Comparison of ENCODE assay signal across 15 cellular contexts in the genomic region with DNA sequence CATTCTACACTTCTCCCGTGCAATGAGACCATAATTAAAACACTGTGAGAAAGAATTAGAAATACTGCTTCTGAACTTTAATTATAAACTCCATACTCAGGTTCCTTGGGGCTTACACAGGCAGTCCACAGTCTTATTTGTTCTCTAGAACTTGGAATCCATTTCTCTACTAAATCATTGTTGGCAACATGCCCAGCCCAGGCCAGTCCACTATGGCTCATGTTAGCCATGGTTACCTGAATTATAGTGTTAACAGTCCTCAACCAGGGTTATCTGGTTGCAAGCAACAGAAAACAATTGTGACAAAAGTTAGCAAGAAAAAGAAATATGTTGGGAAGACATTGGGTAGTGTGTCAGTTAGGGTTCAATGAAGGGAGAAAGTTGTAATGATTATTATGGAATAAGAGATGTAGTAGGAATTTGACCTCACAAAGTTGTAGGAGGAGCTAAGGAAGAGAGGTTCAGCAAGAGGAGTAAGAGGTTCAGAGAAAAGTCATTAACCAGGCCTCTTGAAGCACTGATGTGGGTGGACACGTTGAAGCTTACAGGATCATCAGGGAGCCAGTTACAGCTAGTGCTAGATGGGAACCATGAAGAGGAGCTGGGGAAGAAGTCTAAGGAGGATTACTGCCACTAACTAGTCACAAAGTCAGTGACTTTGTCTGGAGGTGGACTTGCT.
DNase-seq lines count a peak whose midpoint lies in the region; ATAC-seq and TF ChIP-seq lines count a peak whose summit lies in the region.
"Had no signal": no experiment of that assay in that cellular context is flagged by ENCODE, and none has a peak within 500 bp of the region (broad histone marks: within the 10 kb centered on the region; RNA-seq: fewer than 3 reads in every experiment).

No MANE protein-coding gene starts in this region.

- H3K27me3 ChIP-seq in GM23338 (ENCODE audit: insufficient read depth) (no peaks in the 10 kb centered on the region), GM23248 (replicated peaks; ENCODE audit: insufficient read depth) (no peaks in the 10 kb centered on the region)

- no peak for DNase-seq in activated CD8-positive, alpha-beta memory T cell treated with anti-CD3 and anti-CD28 coated beads, Interleukin-2, amount 10 ng/mL, durations not matched to agents 7 days and 5 days
- no peak for DNase-seq in activated CD8-positive, alpha-beta memory T cell treated with anti-CD3 and anti-CD28 coated beads, Interleukin-2, amount 50 U/mL, for 48 hours
- DNase-seq in GM23338 (ENCODE audit: low spot score) (no peak), retinal pigment epithelial cell (ENCODE audit: low read depth) (peak; percentile 7), Ammon's horn (ENCODE audit: low spot score) (no peak), GM23248 (no peak), MCF 10A (ENCODE audit: unreplicated experiment) (no peak)
- no peak for DNase-seq in activated naive CD8-positive, alpha-beta T cell treated with anti-CD3 and anti-CD28 coated beads for 36 hours
- DNase-seq: DMS 273 treated with DMSO at 0.1 percent for 48 hours, glutamatergic neuron, mammary epithelial cell, NCI-H1436, nephron progenitor cell, WERI-Rb-1 had no signal

- H3K4me3 ChIP-seq in GM23338 (no peak overlapping the region), retinal pigment epithelial cell (ENCODE audit: low read length) (no peak overlapping the region), GM23248 (no peak overlapping the region)

- no peaks in the 10 kb centered on the region for H3K79me2 ChIP-seq in GM23338 (replicated peaks; ENCODE audit: insufficient read depth)
- H3K79me2 ChIP-seq in GM23248 (ENCODE audit: insufficient read depth) = no peaks in the 10 kb centered on the region

- H3K27ac Mint-ChIP-seq in activated CD8-positive, alpha-beta memory T cell treated with anti-CD3 and anti-CD28 coated beads, Interleukin-2, amount 10 ng/mL, durations not matched to agents 7 days and 5 days = peak overlapping the region; percentile 92
- H3K27ac Mint-ChIP-seq in GM23338 (peak overlapping the region; percentile 32; the same call in 1 of the 2 replicates), MCF 10A (ENCODE audit: low read depth, unreplicated experiment) (no peak overlapping the region)
- H3K27ac Mint-ChIP-seq in activated naive CD8-positive, alpha-beta T cell treated with anti-CD3 and anti-CD28 coated beads for 36 hours = peak overlapping the region; percentile 93
- H3K27ac Mint-ChIP-seq: nephron progenitor cell had no signal

- peaks cover 5% of the 10 kb centered on the region for H3K27me3 Mint-ChIP-seq in activated CD8-positive, alpha-beta memory T cell treated with anti-CD3 and anti-CD28 coated beads, Interleukin-2, amount 10 ng/mL, durations not matched to agents 7 days and 5 days
- H3K27me3 Mint-ChIP-seq in GM23338 (ENCODE audit: insufficient read depth, low read depth, poor library complexity) = no peaks in the 10 kb centered on the region
- no peaks in the 10 kb centered on the region for H3K27me3 Mint-ChIP-seq in activated naive CD8-positive, alpha-beta T cell treated with anti-CD3 and anti-CD28 coated beads for 36 hours
- H3K27me3 Mint-ChIP-seq in MCF 10A (ENCODE audit: insufficient read depth, unreplicated experiment) = no peaks in the 10 kb centered on the region

- H3K4me3 Mint-ChIP-seq in activated CD8-positive, alpha-beta memory T cell treated with anti-CD3 and anti-CD28 coated beads, Interleukin-2, amount 10 ng/mL, durations not matched to agents 7 days and 5 days = no peak overlapping the region
- H3K4me3 Mint-ChIP-seq in GM23338 = no peak overlapping the region
- peak overlapping the region; percentile 11 for H3K4me3 Mint-ChIP-seq in activated naive CD8-positive, alpha-beta T cell treated with anti-CD3 and anti-CD28 coated beads for 36 hours
- no peak overlapping the region for H3K4me3 Mint-ChIP-seq in MCF 10A (ENCODE audit: unreplicated experiment)
- H3K4me3 Mint-ChIP-seq: nephron progenitor cell had no signal

- ATAC-seq in activated CD8-positive, alpha-beta memory T cell treated with anti-CD3 and anti-CD28 coated beads, Interleukin-2, amount 10 ng/mL, durations not matched to agents 7 days and 5 days = no peak
- no peak for ATAC-seq in GM23338
- ATAC-seq: esophagus mucosa had no signal

- POLR2A ChIA-PET in MCF 10A (lab: Yijun Ruan, JAX) = no interaction called here

- no TSS peak for BruUV-seq in MCF 10A (replicated peaks; lab: Mats Ljungman, UMichigan)

- in situ Hi-C loops in GM23248 (cut with MboI) = no loop called here

- no peak for TF ChIP-seq CTCF in GM23338 (conservative IDR thresholded peaks at IDR 0.05; ENCODE audit: low read depth in 2 of 2)
- TF ChIP-seq CTCF in retinal pigment epithelial cell (conservative IDR thresholded peaks at IDR 0.05; ENCODE audit: low read depth, low read length) = no peak
- no peak for TF ChIP-seq CTCF in MCF 10A (IDR thresholded peaks at IDR 0.05; ENCODE audit: unreplicated experiment)

- intact Hi-C loops in MCF 10A (cut with micrococcal nuclease) = no loop called here

- no peak overlapping the region for H3K4me2 ChIP-seq in GM23338
- H3K4me2 ChIP-seq in GM23248 (ENCODE audit: unreplicated experiment) = no peak overlapping the region

- H3K4me1 ChIP-seq in GM23338 (ENCODE audit: insufficient read depth) = no peaks in the 10 kb centered on the region
- H3K4me1 ChIP-seq in GM23248 (ENCODE audit: insufficient read depth) = no peaks in the 10 kb centered on the region

- H3K4me1 Mint-ChIP-seq in activated CD8-positive, alpha-beta memory T cell treated with anti-CD3 and anti-CD28 coated beads, Interleukin-2, amount 10 ng/mL, durations not matched to agents 7 days and 5 days = peaks cover 25% of the 10 kb centered on the region
- H3K4me1 Mint-ChIP-seq in GM23338 (no peaks in the 10 kb centered on the region), MCF 10A (ENCODE audit: insufficient read depth, unreplicated experiment) (peaks cover 17% of the 10 kb centered on the region)
- H3K4me1 Mint-ChIP-seq in activated naive CD8-positive, alpha-beta T cell treated with anti-CD3 and anti-CD28 coated beads for 36 hours = peaks cover 34% of the 10 kb centered on the region
- H3K4me1 Mint-ChIP-seq: nephron progenitor cell had no signal

- 84 to 87% methylated on average over 2 of the region's 2 CpGs for WGBS in GM23248 (ENCODE audit: low coverage in 1 of 2, low lambda C conversion rate in 2 of 2, missing lambda C conversion rate in 2 of 2), 2 experiments

- H2AFZ ChIP-seq in GM23338 = peak overlapping the region; percentile 87; the same call in 1 of the 2 replicates
- no peak overlapping the region for H2AFZ ChIP-seq in GM23248

- H3K36me3 ChIP-seq in GM23338 (ENCODE audit: insufficient read depth) (no peaks in the 10 kb centered on the region), GM23248 (ENCODE audit: low read depth) (no peaks in the 10 kb centered on the region)
- H3K36me3 ChIP-seq: WERI-Rb-1 had no signal

- CTCF ChIA-PET in activated CD8-positive, alpha-beta memory T cell treated with anti-CD3 and anti-CD28 coated beads, Interleukin-2, amount 10 ng/mL, durations not matched to agents 7 days and 5 days (lab: Charles Lee) = no interaction called here
- CTCF ChIA-PET in MCF 10A (lab: Yijun Ruan, JAX) = interaction anchor here (0.6 to 0.7 kb wide), 2 partner anchors 10 to 11 kb away, joined by 3 read pairs; no protein-coding TSS in a partner anchor

- H4K20me1 ChIP-seq in GM23338 (replicated peaks; ENCODE audit: insufficient read depth) (no peaks in the 10 kb centered on the region), GM23248 (ENCODE audit: insufficient read depth) (no peaks in the 10 kb centered on the region)

- no peak overlapping the region for H3K27ac ChIP-seq in GM23338 (ENCODE audit: low read depth)
- no peak overlapping the region for H3K27ac ChIP-seq in GM23248
- H3K27ac ChIP-seq: WERI-Rb-1 had no signal

- no peaks in the 10 kb centered on the region for H3K9me3 ChIP-seq in GM23248 (ENCODE audit: low read depth)

- peaks cover 16% of the 10 kb centered on the region; the same call in 1 of the 2 replicates for H3K9me2 ChIP-seq in GM23338 (ENCODE audit: insufficient read depth)
- no peaks in the 10 kb centered on the region for H3K9me2 ChIP-seq in GM23248 (ENCODE audit: insufficient read depth)

- no peaks in the 10 kb centered on the region for H3F3A ChIP-seq in GM23338 (replicated peaks; ENCODE audit: low read depth)
- H3F3A ChIP-seq in GM23248 (ENCODE audit: insufficient read depth) = no peaks in the 10 kb centered on the region

- H3K36me3 Mint-ChIP-seq in activated CD8-positive, alpha-beta memory T cell treated with anti-CD3 and anti-CD28 coated beads, Interleukin-2, amount 10 ng/mL, durations not matched to agents 7 days and 5 days = peaks cover 12% of the 10 kb centered on the region
- H3K36me3 Mint-ChIP-seq in GM23338 (ENCODE audit: low read depth) (no peaks in the 10 kb centered on the region; the same call in 2 of the 3 replicates), MCF 10A (ENCODE audit: insufficient read depth, unreplicated experiment) (no peaks in the 10 kb centered on the region)
- H3K36me3 Mint-ChIP-seq in activated naive CD8-positive, alpha-beta T cell treated with anti-CD3 and anti-CD28 coated beads for 36 hours = peaks cover 5% of the 10 kb centered on the region

- no peak overlapping the region for H3K9ac ChIP-seq in GM23248

- peaks cover 3% of the 10 kb centered on the region for H3K9me3 Mint-ChIP-seq in activated CD8-positive, alpha-beta memory T cell treated with anti-CD3 and anti-CD28 coated beads, Interleukin-2, amount 10 ng/mL, durations not matched to agents 7 days and 5 days (ENCODE audit: low read depth)
- no peaks in the 10 kb centered on the region; the same call in 1 of the 3 replicates for H3K9me3 Mint-ChIP-seq in GM23338
- H3K9me3 Mint-ChIP-seq in activated naive CD8-positive, alpha-beta T cell treated with anti-CD3 and anti-CD28 coated beads for 36 hours = peaks cover 3% of the 10 kb centered on the region
- H3K9me3 Mint-ChIP-seq in MCF 10A (ENCODE audit: unreplicated experiment) = no peaks in the 10 kb centered on the region
